ENCODE assay signal across 28 cellular contexts in the genomic region with DNA sequence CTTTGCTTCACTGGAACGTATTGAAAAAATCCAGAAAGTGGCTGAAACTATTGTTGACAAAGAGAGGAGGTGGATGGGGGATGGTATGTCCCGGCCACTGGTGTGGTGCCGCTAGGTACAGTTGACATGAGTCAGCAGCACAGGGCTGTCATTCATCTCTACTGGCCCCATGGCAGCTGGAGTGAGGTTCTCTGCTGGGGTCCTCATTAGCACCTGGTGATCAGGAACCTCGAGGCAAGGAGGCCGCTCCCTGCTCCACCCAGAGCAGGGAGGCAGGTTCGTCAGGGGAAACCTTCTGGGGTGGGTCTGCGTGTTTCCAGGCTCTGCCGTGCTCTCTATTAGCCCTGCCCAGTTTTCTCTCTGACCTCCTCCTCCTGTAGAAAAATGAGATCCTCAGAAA. TPM values are rescaled to one million over a fixed set of nuclear protein-coding genes. Genes with fewer than 3 reads are reported as not detected.
DNase-seq lines count a peak whose midpoint lies in the region; ATAC-seq and TF ChIP-seq lines count a peak whose summit lies in the region.
"Had no signal": no experiment of that assay in that cellular context is flagged by ENCODE, and none has a peak within 500 bp of the region (broad histone marks: within the 10 kb centered on the region; RNA-seq: fewer than 3 reads in every experiment).

No MANE protein-coding gene starts in this region.

- CTCF ChIA-PET in activated naive CD4-positive, alpha-beta T cell treated with anti-CD3 and anti-CD28 coated beads for 36 hours (lab: Charles Lee): interaction anchor here (2.2 kb wide), 1 partner anchor 30 kb away, joined by 10 read pairs; no protein-coding TSS in a partner anchor

- intact Hi-C loops in right cardiac atrium (cut with DNase I) (no loop called here), cardiac septum (cut with DNase I) (no loop called here), stomach (cut with DNase I; ENCODE audit: low total_unique reads) (no loop called here), breast epithelium (cut with DNase I; ENCODE audit: low total_unique reads) (loop anchor here (10.0 kb wide), 1 partner anchor 87 kb away; no protein-coding TSS in a partner anchor)
- intact Hi-C loops in activated naive CD4-positive, alpha-beta T cell treated with anti-CD3 and anti-CD28 coated beads for 36 hours (cut with micrococcal nuclease): no loop called here

- no peaks in the 10 kb centered on the region for H3K36me3 Mint-ChIP-seq in activated naive CD4-positive, alpha-beta T cell treated with anti-CD3 and anti-CD28 coated beads for 36 hours (ENCODE audit: low read depth)
- H3K36me3 Mint-ChIP-seq: CD8-positive, alpha-beta T cell had no signal

- TF ChIP-seq POLR2A in gastroesophageal sphincter (IDR thresholded peaks at IDR 0.05) (no peak), stomach (IDR thresholded peaks at IDR 0.05) (no peak), breast epithelium (IDR thresholded peaks at IDR 0.05) (no peak)

- H3K4me1 ChIP-seq in right cardiac atrium (ENCODE audit: control insufficient read depth, insufficient read depth, low read length) (no peaks in the 10 kb centered on the region), gastroesophageal sphincter (peaks cover 0 to 95% (median 2%) of the 10 kb centered on the region in 3 donors), stomach (peaks cover 7 to 36% (median 18%) of the 10 kb centered on the region in 4 donors), breast epithelium (no peaks in the 10 kb centered on the region)
- H3K4me1 ChIP-seq: A549 had no signal

- ATAC-seq in right cardiac atrium: peak in 1 of 2 donors; percentile 58
- ATAC-seq in gastroesophageal sphincter: peak; percentile 54
- ATAC-seq: A549; activated CD8-positive, alpha-beta T cell treated with anti-CD3 and anti-CD28 coated beads, Interleukin-2, amount 10 ng/mL, durations not matched to agents 7 days and 5 days; activated T-cell treated with anti-CD3 and anti-CD28 coated beads, Interleukin-2, amount 50 U/mL, for 4 hours; CD8-positive, alpha-beta T cell; naive thymus-derived CD4-positive, alpha-beta T cell had no signal

- H3K27ac ChIP-seq in right cardiac atrium (ENCODE audit: low read length): peak overlapping the region; percentile 9
- peak overlapping the region; percentile 6 to 97 (median 86) for H3K27ac ChIP-seq in gastroesophageal sphincter
- H3K27ac ChIP-seq in stomach: peak overlapping the region in 4 of 5 donors; percentile 48 to 91 (median 62)
- H3K27ac ChIP-seq in breast epithelium: no peak overlapping the region
- H3K27ac ChIP-seq: A549, adrenal gland, SK-N-MC had no signal

- H3K4me3 ChIP-seq in right cardiac atrium (ENCODE audit: low read length): no peak overlapping the region
- peak overlapping the region in 1 of 2 donors; percentile 23 for H3K4me3 ChIP-seq in gastroesophageal sphincter
- H3K4me3 ChIP-seq in stomach: no peak overlapping the region
- H3K4me3 ChIP-seq in breast epithelium: no peak overlapping the region
- H3K4me3 ChIP-seq: A549, adrenal gland, heart right ventricle, SK-N-MC had no signal

- H3K36me3 ChIP-seq in gastroesophageal sphincter (no peaks in the 10 kb centered on the region), stomach (no peaks in the 10 kb centered on the region), breast epithelium (no peaks in the 10 kb centered on the region)
- H3K36me3 ChIP-seq: adrenal gland, heart right ventricle had no signal

- H3K27me3 ChIP-seq in right cardiac atrium (ENCODE audit: control insufficient read depth, insufficient read depth) (no peaks in the 10 kb centered on the region), gastroesophageal sphincter (peaks cover 5% of the 10 kb centered on the region), stomach (peaks cover 0 to 19% (median 14%) of the 10 kb centered on the region in 3 donors), breast epithelium (peaks cover 0 to 6% of the 10 kb centered on the region in 2 donors)

- 52% methylated on average over 8 of the region's 8 CpGs for WGBS in right cardiac atrium
- 20 to 51% methylated on average over 1 to 5 of the region's 8 CpGs for WGBS in gastroesophageal sphincter (ENCODE audit: low coverage in 1 of 2), 2 donors
- 31 to 44% (median 39%) methylated on average over 8 of the region's 8 CpGs for WGBS in stomach, 5 donors

- H3K4me3 Mint-ChIP-seq in activated naive CD4-positive, alpha-beta T cell treated with anti-CD3 and anti-CD28 coated beads for 36 hours: no peak overlapping the region
- H3K4me3 Mint-ChIP-seq: activated CD8-positive, alpha-beta T cell treated with anti-CD3 and anti-CD28 coated beads, Interleukin-2, amount 10 ng/mL, durations not matched to agents 7 days and 5 days; activated T-cell treated with anti-CD3 and anti-CD28 coated beads, Interleukin-2, amount 50 U/mL, for 4 hours; CD8-positive, alpha-beta T cell; naive thymus-derived CD4-positive, alpha-beta T cell; T-helper 1 cell treated with Interleukin-12 subunit alpha and Interleukin-12 subunit beta and Interleukin-4 antibody, amounts not matched to agents 30 μg/mL and 1 μg/mL, for 36 hours had no signal

- H3K4me1 Mint-ChIP-seq in activated naive CD4-positive, alpha-beta T cell treated with anti-CD3 and anti-CD28 coated beads for 36 hours (ENCODE audit: low read depth): peaks cover 2% of the 10 kb centered on the region

- H3K27me3 Mint-ChIP-seq in activated naive CD4-positive, alpha-beta T cell treated with anti-CD3 and anti-CD28 coated beads for 36 hours (ENCODE audit: low read depth): peaks cover 51% of the 10 kb centered on the region

- TF ChIP-seq CTCF in gastroesophageal sphincter (IDR thresholded peaks at IDR 0.05) (no peak), stomach (IDR thresholded peaks at IDR 0.05) (no peak), breast epithelium (IDR thresholded peaks at IDR 0.05) (no peak)

- TF ChIP-seq EP300 in gastroesophageal sphincter (IDR thresholded peaks at IDR 0.05) (no peak), stomach (IDR thresholded peaks at IDR 0.05) (no peak)

- no peak for DNase-seq in right cardiac atrium
- no peak for DNase-seq in cardiac septum (ENCODE audit: low spot score)
- DNase-seq in stomach: no peak
- DNase-seq in activated naive CD4-positive, alpha-beta T cell treated with anti-CD3 and anti-CD28 coated beads for 36 hours: no peak
- DNase-seq in breast epithelium (ENCODE audit: low spot score in 2 of 2): no peak
- DNase-seq in DMS153 treated with DMSO at 0.1 percent for 48 hours (lab: John Stamatoyannopoulos, UW; ENCODE audit: unreplicated experiment): no peak
- no peak for DNase-seq in central memory CD4-positive, alpha-beta T cell
- DNase-seq: activated CD8-positive, alpha-beta T cell treated with anti-CD3 and anti-CD28 coated beads, Interleukin-2, amount 10 ng/mL, durations not matched to agents 7 days and 5 days; activated naive CD4-positive, alpha-beta T cell; activated T-cell treated with anti-CD3 and anti-CD28 coated beads, Interleukin-2, amount 50 U/mL, for 4 hours; adrenal gland; caudate nucleus; CD8-positive, alpha-beta T cell; DMS153; GF-D8; heart right ventricle; Karpas-422; left cardiac atrium; naive thymus-derived CD4-positive, alpha-beta T cell; NCI-H1694; NCI-H2171; NCI-H526; stimulated activated naive CD4-positive, alpha-beta T cell treated with Interleukin-2 at 50 U/mL for 16 hours; trophoblast cell had no signal

- no peaks in the 10 kb centered on the region for H3K9me3 Mint-ChIP-seq in activated naive CD4-positive, alpha-beta T cell treated with anti-CD3 and anti-CD28 coated beads for 36 hours
- H3K9me3 Mint-ChIP-seq: activated T-cell treated with anti-CD3 and anti-CD28 coated beads, Interleukin-2, amount 50 U/mL, for 4 hours; CD8-positive, alpha-beta T cell; T-helper 1 cell treated with Interleukin-12 subunit alpha and Interleukin-12 subunit beta and Interleukin-4 antibody, amounts not matched to agents 30 μg/mL and 1 μg/mL, for 36 hours had no signal

- H3K9me3 ChIP-seq in right cardiac atrium (ENCODE audit: control insufficient read depth, low read length) (no peaks in the 10 kb centered on the region), gastroesophageal sphincter (no peaks in the 10 kb centered on the region), stomach (no peaks in the 10 kb centered on the region), breast epithelium (no peaks in the 10 kb centered on the region)
- H3K9me3 ChIP-seq: A549, adrenal gland, heart right ventricle had no signal

- H3K27ac Mint-ChIP-seq in activated naive CD4-positive, alpha-beta T cell treated with anti-CD3 and anti-CD28 coated beads for 36 hours: no peak overlapping the region
- H3K27ac Mint-ChIP-seq: activated CD8-positive, alpha-beta T cell treated with anti-CD3 and anti-CD28 coated beads, Interleukin-2, amount 10 ng/mL, durations not matched to agents 7 days and 5 days; CD8-positive, alpha-beta T cell; naive thymus-derived CD4-positive, alpha-beta T cell; T-helper 1 cell treated with Interleukin-12 subunit alpha and Interleukin-12 subunit beta and Interleukin-4 antibody, amounts not matched to agents 30 μg/mL and 1 μg/mL, for 36 hours had no signal

RNA-seq across cellular contexts. Expression of a gene that starts 6.9 kb away (rescaled TPM):
- total RNA-seq in right cardiac atrium (100 to 1,000 TPM; 140 to 265 (median 184) TPM), cardiac septum (11.5 TPM), gastroesophageal sphincter (100 to 1,000 TPM in 2 of 4 donors, 10 to 100 TPM in 2; 74.3 to 211 (median 107) TPM), stomach (10 to 100 TPM in 2 of 5 donors, 1 to 10 TPM in 3; 5.8 to 56.2 (median 9.0) TPM), breast epithelium (1 to 10 TPM; 2.2 to 3.7 (median 3.3) TPM)
- polyA plus RNA-seq in right cardiac atrium (90.5 TPM), stomach (10 to 100 TPM in 1 of 3 donors, 1 to 10 TPM in 2; 2.9 to 16.6 (median 3.3) TPM)
- under 1 TPM; 0.31 to 0.47 TPM for total RNA-seq in activated naive CD4-positive, alpha-beta T cell treated with anti-CD3 and anti-CD28 coated beads for 36 hours
- total RNA-seq: activated CD8-positive, alpha-beta T cell treated with anti-CD3 and anti-CD28 coated beads, Interleukin-2, amount 10 ng/mL, durations not matched to agents 7 days and 5 days had no signal
- polyA plus RNA-seq: naive thymus-derived CD4-positive, alpha-beta T cell had no signal

Comparison
In these comparisons a context has a peak if more than half of its experiments do, and no peak if none do; other contexts are left out.
1. H3K27ac ChIP-seq: peak in right cardiac atrium (single experiment), gastroesophageal sphincter (4 of 4) and stomach (4 of 5); none in breast epithelium (0 of 2).